ENCODE assay signal across 1 cellular context in the genomic region with DNA sequence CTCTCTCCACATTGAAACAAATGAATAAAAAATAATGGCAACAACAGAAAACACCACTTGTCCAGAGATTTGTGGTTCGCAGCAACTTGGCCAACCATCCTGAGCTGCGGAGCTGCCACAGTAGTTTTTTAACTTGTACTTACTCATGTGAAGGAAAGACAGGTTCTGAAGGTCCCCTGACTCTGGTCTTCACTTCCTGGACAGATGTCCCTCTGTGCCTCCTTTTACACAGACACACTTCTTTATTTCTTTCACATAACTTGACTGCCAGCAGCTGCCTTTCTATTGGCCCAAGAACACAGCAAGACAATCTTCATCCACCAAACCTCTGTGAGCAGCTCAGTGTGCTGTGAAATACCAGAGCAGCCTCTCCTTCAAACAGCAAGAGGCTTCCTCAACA.
TF ChIP-seq lines count a peak whose summit lies in the region.

No MANE protein-coding gene starts in this region.

TF ChIP-seq in WTC11, 78 proteins besides CTCF, POLR2A, EP300 and RAD21 (continued from another document):
- TF ChIP-seq, protein P1, sequence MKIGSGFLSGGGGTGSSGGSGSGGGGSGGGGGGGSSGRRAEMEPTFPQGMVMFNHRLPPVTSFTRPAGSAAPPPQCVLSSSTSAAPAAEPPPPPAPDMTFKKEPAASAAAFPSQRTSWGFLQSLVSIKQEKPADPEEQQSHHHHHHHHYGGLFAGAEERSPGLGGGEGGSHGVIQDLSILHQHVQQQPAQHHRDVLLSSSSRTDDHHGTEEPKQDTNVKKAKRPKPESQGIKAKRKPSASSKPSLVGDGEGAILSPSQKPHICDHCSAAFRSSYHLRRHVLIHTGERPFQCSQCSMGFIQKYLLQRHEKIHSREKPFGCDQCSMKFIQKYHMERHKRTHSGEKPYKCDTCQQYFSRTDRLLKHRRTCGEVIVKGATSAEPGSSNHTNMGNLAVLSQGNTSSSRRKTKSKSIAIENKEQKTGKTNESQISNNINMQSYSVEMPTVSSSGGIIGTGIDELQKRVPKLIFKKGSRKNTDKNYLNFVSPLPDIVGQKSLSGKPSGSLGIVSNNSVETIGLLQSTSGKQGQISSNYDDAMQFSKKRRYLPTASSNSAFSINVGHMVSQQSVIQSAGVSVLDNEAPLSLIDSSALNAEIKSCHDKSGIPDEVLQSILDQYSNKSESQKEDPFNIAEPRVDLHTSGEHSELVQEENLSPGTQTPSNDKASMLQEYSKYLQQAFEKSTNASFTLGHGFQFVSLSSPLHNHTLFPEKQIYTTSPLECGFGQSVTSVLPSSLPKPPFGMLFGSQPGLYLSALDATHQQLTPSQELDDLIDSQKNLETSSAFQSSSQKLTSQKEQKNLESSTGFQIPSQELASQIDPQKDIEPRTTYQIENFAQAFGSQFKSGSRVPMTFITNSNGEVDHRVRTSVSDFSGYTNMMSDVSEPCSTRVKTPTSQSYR (CRISPR knock-in tag; IDR thresholded peaks at IDR 0.05): no peak
- TF ChIP-seq GTF2I (CRISPR knock-in tag; conservative IDR thresholded peaks at IDR 0.05) (no peak), CREM (CRISPR knock-in tag; IDR thresholded peaks at IDR 0.05) (no peak)
TF ChIP-seq in WTC11: peak in this region for 0.
